ENCODE assay signal across 11 cellular contexts in genomic region chr13:98481511-98481951, GRCh38.
DNase-seq lines count a peak whose midpoint lies in the region.
"Had no signal": no experiment of that assay in that cellular context is flagged by ENCODE, and none has a peak within 500 bp of the region (broad histone marks: within the 10 kb centered on the region; RNA-seq: fewer than 3 reads in every experiment).

No MANE protein-coding gene starts in this region.

- intact Hi-C loops in activated CD4-positive, alpha-beta T cell treated with anti-CD3 and anti-CD28 coated beads, Interleukin-2, amount 10 ng/mL, durations not matched to agents 24 days and 14 days (cut with micrococcal nuclease), result no loop called here

- no peak overlapping the region for H3K4me3 Mint-ChIP-seq in activated CD4-positive, alpha-beta T cell treated with anti-CD3 and anti-CD28 coated beads, Interleukin-2, amount 10 ng/mL, durations not matched to agents 24 days and 14 days

- peaks cover 25% of the 10 kb centered on the region for H3K36me3 Mint-ChIP-seq in activated CD4-positive, alpha-beta T cell treated with anti-CD3 and anti-CD28 coated beads, Interleukin-2, amount 10 ng/mL, durations not matched to agents 24 days and 14 days (ENCODE audit: low read depth)

- peaks cover 59 to 77% (median 73%) of the 10 kb centered on the region in 3 donors for H3K4me1 ChIP-seq in skeletal muscle tissue (ENCODE audit: control insufficient read depth in 3 of 3, insufficient read depth in 3 of 3, low read length in 3 of 3)

- H3K27ac Mint-ChIP-seq in activated CD4-positive, alpha-beta T cell treated with anti-CD3 and anti-CD28 coated beads, Interleukin-2, amount 10 ng/mL, durations not matched to agents 24 days and 14 days, result peak overlapping the region; percentile 58

- H3K4me3 ChIP-seq in skeletal muscle tissue (ENCODE audit: low read length in 3 of 3), result no peak overlapping the region
- H3K4me3 ChIP-seq: tibial nerve had no signal

- no peaks in the 10 kb centered on the region for H3K36me3 ChIP-seq in skeletal muscle tissue (ENCODE audit: control insufficient read depth in 3 of 3, insufficient read depth in 3 of 3, low read length in 3 of 3)
- H3K36me3 ChIP-seq: tibial nerve had no signal

- peaks cover 2% of the 10 kb centered on the region for H3K9me3 Mint-ChIP-seq in activated CD4-positive, alpha-beta T cell treated with anti-CD3 and anti-CD28 coated beads, Interleukin-2, amount 10 ng/mL, durations not matched to agents 24 days and 14 days

- H3K9ac ChIP-seq in skeletal muscle tissue (ENCODE audit: low read depth in 1 of 3, low read length in 3 of 3), result no peak overlapping the region

- no peaks in the 10 kb centered on the region for H3K27me3 ChIP-seq in skeletal muscle tissue (ENCODE audit: control insufficient read depth in 3 of 3, insufficient read depth in 3 of 3, low read length in 3 of 3)
- H3K27me3 ChIP-seq: tibial nerve had no signal

- no peak for DNase-seq in activated CD4-positive, alpha-beta T cell treated with anti-CD3 and anti-CD28 coated beads, Interleukin-2, amount 10 ng/mL, durations not matched to agents 24 days and 14 days
- DNase-seq in activated CD4-positive, alpha-beta T cell treated with anti-CD3 and anti-CD28 coated beads, Interleukin-2, amount 50 U/mL, for 48 hours, result no peak
- DNase-seq in NCI-H524 (lab: John Stamatoyannopoulos, UW) (peak; percentile 34 to 78), epithelial cell of prostate (ENCODE audit: low read depth, low spot score) (no peak), kidney tubule cell (ENCODE audit: low spot score) (no peak), HT-29 (ENCODE audit: low spot score) (no peak), 8988T (no peak)
- DNase-seq: dermis blood vessel endothelial cell, OCI-M1 had no signal

- H3K27me3 Mint-ChIP-seq in activated CD4-positive, alpha-beta T cell treated with anti-CD3 and anti-CD28 coated beads, Interleukin-2, amount 10 ng/mL, durations not matched to agents 24 days and 14 days, result no peaks in the 10 kb centered on the region

- peak overlapping the region; percentile 98 for H3K27ac ChIP-seq in epithelial cell of prostate
- peak overlapping the region; percentile 25 for H3K27ac ChIP-seq in skeletal muscle tissue (ENCODE audit: low read depth, low read length)

- H3K9me3 ChIP-seq in skeletal muscle tissue (ENCODE audit: control insufficient read depth in 3 of 3, low read length in 3 of 3), result no peaks in the 10 kb centered on the region
- H3K9me3 ChIP-seq: tibial nerve had no signal

- peaks cover 68% of the 10 kb centered on the region for H3K4me1 Mint-ChIP-seq in activated CD4-positive, alpha-beta T cell treated with anti-CD3 and anti-CD28 coated beads, Interleukin-2, amount 10 ng/mL, durations not matched to agents 24 days and 14 days

Comparison
In these comparisons a context has a peak if more than half of its experiments do, and no peak if none do; other contexts are left out.
1. DNase-seq: peak in NCI-H524 (2 of 2); none in activated CD4-positive, alpha-beta T cell treated with anti-CD3 and anti-CD28 coated beads, Interleukin-2, amount 10 ng/mL, durations not matched to agents 24 days and 14 days (single experiment), activated CD4-positive, alpha-beta T cell treated with anti-CD3 and anti-CD28 coated beads, Interleukin-2, amount 50 U/mL, for 48 hours (0 of 2), epithelial cell of prostate (single experiment), kidney tubule cell (single experiment), HT-29 (single experiment) and 8988T (single experiment).